Comparison of ENCODE assay signal across 8 cellular contexts in the genomic region with DNA sequence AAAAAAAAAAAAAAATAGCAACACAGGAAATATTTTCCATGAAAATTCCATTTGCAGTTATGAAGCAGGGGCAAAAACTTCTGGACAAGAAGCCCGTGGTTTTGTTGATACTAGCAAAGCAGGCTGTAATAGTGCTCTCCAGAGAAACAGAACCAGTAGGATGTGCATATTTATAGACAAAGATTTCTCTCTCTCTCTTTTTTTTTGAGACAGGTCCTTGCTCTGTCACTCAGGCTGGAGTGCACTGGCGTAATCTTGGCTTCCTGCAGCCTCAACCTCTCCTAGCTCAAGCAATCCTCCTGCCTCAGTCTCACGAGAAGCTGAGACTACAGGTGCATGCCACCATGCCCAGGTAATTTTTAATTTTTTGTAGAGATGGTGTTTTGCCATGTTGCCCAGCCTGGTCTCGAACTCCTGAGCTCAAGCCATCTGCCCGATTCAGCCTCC.
DNase-seq lines count a peak whose midpoint lies in the region; ATAC-seq and TF ChIP-seq lines count a peak whose summit lies in the region.

No MANE protein-coding gene starts in this region.

- no peaks in the 10 kb centered on the region for H3K36me3 Mint-ChIP-seq in T-cell

- H3K27ac Mint-ChIP-seq in T-cell, result peak overlapping the region; percentile 97 to 99

- H3K9me3 ChIP-seq in gastrocnemius medialis, result no peaks in the 10 kb centered on the region

- H3K4me1 ChIP-seq in gastrocnemius medialis, result peaks cover 37 to 38% of the 10 kb centered on the region in 2 donors

- peak overlapping the region in 1 of 3 donors; percentile 77 for H3K4me3 Mint-ChIP-seq in T-cell

- intact Hi-C loops in gastrocnemius medialis (cut with DNase I; ENCODE audit: low total_unique reads), result loop anchor here (1.0 kb wide), 2 partner anchors 24 to 49 kb away; no protein-coding TSS in a partner anchor

- no peak for ATAC-seq in T-cell (replicated peaks in 1 of 4)
- no peak for ATAC-seq in gastrocnemius medialis
- no peak for ATAC-seq in GM18505 (IDR thresholded peaks at IDR 0.05; ENCODE audit: unreplicated experiment)

- H3K4me3 ChIP-seq in GM12875 (ENCODE audit: low read depth, low read length), result peak overlapping the region; percentile 28
- no peak overlapping the region for H3K4me3 ChIP-seq in fibroblast of villous mesenchyme (ENCODE audit: low read depth, low read length)
- peak overlapping the region in 1 of 4 donors; percentile 15 for H3K4me3 ChIP-seq in gastrocnemius medialis

- in situ Hi-C loops in gastrocnemius medialis (cut with MboI; ENCODE audit: low sequenced_read_pairs in 4 of 4), result no loop called here

- no peak for TF ChIP-seq POLR2A in gastrocnemius medialis (IDR thresholded peaks at IDR 0.05)
- no peak for TF ChIP-seq POLR2A in GM18505 (IDR thresholded peaks at IDR 0.05; ENCODE audit: borderline replicate concordance, extremely low read depth, insufficient read depth, insufficient read length)

- no peaks in the 10 kb centered on the region for H3K27me3 ChIP-seq in gastrocnemius medialis

- CTCF ChIA-PET in T-cell (lab: Charles Lee), result interaction anchor here (0.8 to 2.6 kb wide), 8 partner anchors 13 to 84 kb away, joined by 3 to 22 read pairs (median 9); partner anchors contain the start of gene CHD2 (in 1 of the 2)

- no peaks in the 10 kb centered on the region for H3K9me3 Mint-ChIP-seq in T-cell

- H3K27me3 Mint-ChIP-seq in T-cell, result no peaks in the 10 kb centered on the region

- peak overlapping the region; percentile 85 to 92 (median 90) for H3K27ac ChIP-seq in gastrocnemius medialis

- H3K4me1 Mint-ChIP-seq in T-cell, result peaks cover 45 to 56% (median 52%) of the 10 kb centered on the region in 3 donors

- TF ChIP-seq CTCF in GM12875 (IDR thresholded peaks at IDR 0.05; ENCODE audit: borderline replicate concordance, insufficient read depth, low read depth, low read length), result no peak
- no peak for TF ChIP-seq CTCF in fibroblast of villous mesenchyme (IDR thresholded peaks at IDR 0.05; ENCODE audit: insufficient read depth, low read depth, low read length)
- no peak for TF ChIP-seq CTCF in gastrocnemius medialis (IDR thresholded peaks at IDR 0.05 in 4 of 5, conservative IDR thresholded peaks at IDR 0.05 in 1 of 5)

- DNase-seq in T-cell (no peak), fibroblast of villous mesenchyme (ENCODE audit: low read depth) (peak; percentile 52), gastrocnemius medialis (no peak), NCI-H1048 (lab: John Stamatoyannopoulos, UW) (no peak), GM03348 (ENCODE audit: low spot score) (no peak), NCI-H345 (lab: John Stamatoyannopoulos, UW) (no peak)

- POLR2A ChIA-PET in T-cell (lab: Charles Lee), result interaction anchor here (0.7 to 2.5 kb wide), 10 partner anchors 9 to 85 kb away, joined by 3 to 35 read pairs (median 5); no protein-coding TSS in a partner anchor

- no peaks in the 10 kb centered on the region for H3K36me3 ChIP-seq in gastrocnemius medialis
